Comparison of ENCODE assay signal across 9 cellular contexts in genomic region chr13:46386996-46387851, GRCh38. TPM values are rescaled to one million over a fixed set of nuclear protein-coding genes. Genes with fewer than 3 reads are reported as not detected.
DNase-seq lines count a peak whose midpoint lies in the region; ATAC-seq and TF ChIP-seq lines count a peak whose summit lies in the region.
"Had no signal": no experiment of that assay in that cellular context is flagged by ENCODE, and none has a peak within 500 bp of the region (broad histone marks: within the 10 kb centered on the region; RNA-seq: fewer than 3 reads in every experiment).

TSS of gene RUBCNL (minus strand) at chr13:46387252. CDS start at chr13:46372475, 14,777 bp downstream.

- H3K27ac ChIP-seq in SU-DHL-6 (ENCODE audit: low read depth, low read length) (peak within 1 kb of the TSS; percentile 88), lung (ENCODE audit: low read depth in 1 of 2, low read length in 1 of 2) (no peak within 1 kb of the TSS)
- H3K27ac ChIP-seq: C4-2B had no signal

- H3K27me3 Mint-ChIP-seq in dendritic cell treated with granulocyte-macrophage colony-stimulating factor and Interleukin-4, amounts not matched to agents 40 ng/mL and 50 ng/mL, for 4 days = peaks cover 23% of the 10 kb centered on the region

- H3K9ac ChIP-seq in SU-DHL-6 (ENCODE audit: low read length) = peak within 1 kb of the TSS; percentile 83

- H3K36me3 ChIP-seq in SU-DHL-6 (ENCODE audit: low read length) (no peaks in the 10 kb centered on the region), lung (ENCODE audit: control insufficient read depth in 2 of 2, insufficient read depth in 2 of 2, low read length in 2 of 2) (no peaks in the 10 kb centered on the region)

- TF ChIP-seq CTCF in SU-DHL-6 (IDR thresholded peaks at IDR 0.05; ENCODE audit: insufficient read depth, low read length, poor library complexity, severe bottlenecking) (peak; percentile 15), lung (IDR thresholded peaks at IDR 0.05; ENCODE audit: control extremely low read depth, extremely low read depth) (no peak)

- peak; percentile 43 to 75 (median 63) for DNase-seq in NCI-H1417 (lab: John Stamatoyannopoulos, UW)
- DNase-seq in NCI-H1417 treated with DMSO at 0.1 percent for 48 hours (lab: John Stamatoyannopoulos, UW) = no peak
- DNase-seq in lung (ENCODE audit: low spot score) = no peak
- peak; percentile 64 for DNase-seq in stimulated activated CD8-positive, alpha-beta memory T cell treated with anti-CD3 and anti-CD28 coated beads, Interleukin-4, amount 100 ng/mL, for 48 hours
- no peak for DNase-seq in GDM1 (lab: John Stamatoyannopoulos, UW)

- 3 to 4% methylated on average over 69 to 73 of the region's 73 CpGs for WGBS in lung, 2 donors

- no peaks in the 10 kb centered on the region for H3K9me2 ChIP-seq in SU-DHL-6 (replicated peaks; ENCODE audit: insufficient read depth, low read length)

- H3K4me1 ChIP-seq in lung (ENCODE audit: control insufficient read depth in 2 of 2, insufficient read depth in 2 of 2, low read length in 2 of 2) = peaks cover 0 to 2% of the 10 kb centered on the region in 2 donors

- ATAC-seq in HG03095 (IDR thresholded peaks at IDR 0.05; ENCODE audit: unreplicated experiment) = peak; percentile 28
- peak; percentile 41 for ATAC-seq in lung (ENCODE audit: insufficient read depth, low FRiP score)

- H3K79me2 ChIP-seq in SU-DHL-6 (ENCODE audit: insufficient read depth, low read length) = peaks cover 57% of the 10 kb centered on the region

- no peaks in the 10 kb centered on the region for H3K27me3 ChIP-seq in SU-DHL-6 (ENCODE audit: low read length)
- H3K27me3 ChIP-seq in lung (ENCODE audit: control insufficient read depth, insufficient read depth) = peaks cover 5% of the 10 kb centered on the region

- H4K20me1 ChIP-seq in SU-DHL-6 (ENCODE audit: low read depth, low read length) = no peaks in the 10 kb centered on the region

- H3F3A ChIP-seq in SU-DHL-6 (ENCODE audit: insufficient read depth) = peaks cover 56% of the 10 kb centered on the region

- H2AFZ ChIP-seq in SU-DHL-6 (ENCODE audit: low read depth, low read length, severe bottlenecking) = peak within 1 kb of the TSS; percentile 38

- no peaks in the 10 kb centered on the region for H3K9me3 ChIP-seq in SU-DHL-6 (ENCODE audit: insufficient read depth, low read length)
- no peaks in the 10 kb centered on the region for H3K9me3 ChIP-seq in lung (ENCODE audit: control insufficient read depth in 2 of 2, insufficient read depth in 1 of 2, low read length in 1 of 2)

- peaks cover 9% of the 10 kb centered on the region for H3K36me3 Mint-ChIP-seq in dendritic cell treated with granulocyte-macrophage colony-stimulating factor and Interleukin-4, amounts not matched to agents 40 ng/mL and 50 ng/mL, for 4 days (ENCODE audit: low read depth)

- H3K4me3 ChIP-seq in SU-DHL-6 (ENCODE audit: insufficient read depth, low read length, poor library complexity, severe bottlenecking) (peak within 1 kb of the TSS; percentile 83), lung (peak within 1 kb of the TSS; percentile 8)

- H3K4me3 Mint-ChIP-seq in dendritic cell treated with granulocyte-macrophage colony-stimulating factor and Interleukin-4, amounts not matched to agents 40 ng/mL and 50 ng/mL, for 4 days = peak within 1 kb of the TSS; percentile 89

- peak within 1 kb of the TSS; percentile 85 for H3K27ac Mint-ChIP-seq in dendritic cell treated with granulocyte-macrophage colony-stimulating factor and Interleukin-4, amounts not matched to agents 40 ng/mL and 50 ng/mL, for 4 days

- H3K9me3 Mint-ChIP-seq in dendritic cell treated with granulocyte-macrophage colony-stimulating factor and Interleukin-4, amounts not matched to agents 40 ng/mL and 50 ng/mL, for 4 days = no peaks in the 10 kb centered on the region

- intact Hi-C loops in dendritic cell treated with granulocyte-macrophage colony-stimulating factor and Interleukin-4, amounts not matched to agents 40 ng/mL and 50 ng/mL, for 4 days (cut with micrococcal nuclease) = no loop called here

- H3K4me1 Mint-ChIP-seq in dendritic cell treated with granulocyte-macrophage colony-stimulating factor and Interleukin-4, amounts not matched to agents 40 ng/mL and 50 ng/mL, for 4 days (ENCODE audit: low read depth) = peaks cover 66% of the 10 kb centered on the region

- peak within 1 kb of the TSS; percentile 94 for H3K4me2 ChIP-seq in SU-DHL-6 (ENCODE audit: low read depth, low read length, poor library complexity, severe bottlenecking)

RNA-seq across cellular contexts. Expression of gene RUBCNL, which starts in this region (rescaled TPM):
- 10 to 100 TPM in 1 of 2 donors, 1 to 10 TPM in 1; 5.0 to 11.5 TPM for total RNA-seq in lung
- polyA plus RNA-seq in lung = 1 to 10 TPM; 1.6 to 6.0 TPM

Comparison
In these comparisons a context has a peak if more than half of its experiments do, and no peak if none do; other contexts are left out.
1. DNase-seq: peak in NCI-H1417 (3 of 3) and stimulated activated CD8-positive, alpha-beta memory T cell treated with anti-CD3 and anti-CD28 coated beads, Interleukin-4, amount 100 ng/mL, for 48 hours (single experiment); none in NCI-H1417 treated with DMSO at 0.1 percent for 48 hours (single experiment), lung (single experiment) and GDM1 (single experiment).